In genomic region chr2:135532581-135532980, GRCh38 we compare ENCODE assay signal across 10 cellular contexts. TPM values are rescaled to one million over a fixed set of nuclear protein-coding genes. Genes with fewer than 3 reads are reported as not detected.
DNase-seq lines count a peak whose midpoint lies in the region; ATAC-seq and TF ChIP-seq lines count a peak whose summit lies in the region.
"Had no signal": no experiment of that assay in that cellular context is flagged by ENCODE, and none has a peak within 500 bp of the region (broad histone marks: within the 10 kb centered on the region; RNA-seq: fewer than 3 reads in every experiment).

No MANE protein-coding gene starts in this region.

- H3K9me3 ChIP-seq in right atrium auricular region = no peaks in the 10 kb centered on the region
- no peaks in the 10 kb centered on the region for H3K9me3 ChIP-seq in body of pancreas
- no peaks in the 10 kb centered on the region for H3K9me3 ChIP-seq in esophagus squamous epithelium

- H3K4me1 Mint-ChIP-seq in activated T-helper 1 cell treated with anti-CD3 and anti-CD28 coated beads, Interleukin-12 subunit alpha, Interleukin-12 subunit beta, Interleukin-2, Interleukin-4 antibody, amounts not matched to agents 30 ng/mL and 10 ng/mL and 1 ng/mL, durations not matched to agents 14 hours and 24 hours and 36 hours (ENCODE audit: low read depth) = peaks cover 17% of the 10 kb centered on the region

- H3K4me3 ChIP-seq in right atrium auricular region = peak overlapping the region; percentile 71 to 93
- no peak overlapping the region for H3K4me3 ChIP-seq in body of pancreas
- no peak overlapping the region for H3K4me3 ChIP-seq in lower leg skin (ENCODE audit: low read depth, poor library complexity, severe bottlenecking)
- peak overlapping the region in 1 of 4 donors; percentile 93 for H3K4me3 ChIP-seq in esophagus squamous epithelium

- H3K36me3 Mint-ChIP-seq in activated T-helper 1 cell treated with anti-CD3 and anti-CD28 coated beads, Interleukin-12 subunit alpha, Interleukin-12 subunit beta, Interleukin-2, Interleukin-4 antibody, amounts not matched to agents 30 ng/mL and 10 ng/mL and 1 ng/mL, durations not matched to agents 14 hours and 24 hours and 36 hours (ENCODE audit: low read depth) = peaks cover 3% of the 10 kb centered on the region
- H3K36me3 Mint-ChIP-seq: IgD-negative memory B cell had no signal

- TF ChIP-seq CTCF in right atrium auricular region (IDR thresholded peaks at IDR 0.05) = no peak
- no peak for TF ChIP-seq CTCF in body of pancreas (IDR thresholded peaks at IDR 0.05)
- TF ChIP-seq CTCF in lower leg skin (IDR thresholded peaks at IDR 0.05) = no peak
- no peak for TF ChIP-seq CTCF in esophagus squamous epithelium (IDR thresholded peaks at IDR 0.05)

- H3K36me3 ChIP-seq in right atrium auricular region (no peaks in the 10 kb centered on the region), body of pancreas (replicated peaks in 1 of 2; ENCODE audit: insufficient read depth in 1 of 2, low read depth in 2 of 2) (no peaks in the 10 kb centered on the region), esophagus squamous epithelium (no peaks in the 10 kb centered on the region)

- TF ChIP-seq POLR2A in body of pancreas (IDR thresholded peaks at IDR 0.05) (no peak), lower leg skin (IDR thresholded peaks at IDR 0.05) (no peak), esophagus squamous epithelium (IDR thresholded peaks at IDR 0.05) (no peak)

- H3K9me3 Mint-ChIP-seq in activated T-helper 1 cell treated with anti-CD3 and anti-CD28 coated beads, Interleukin-12 subunit alpha, Interleukin-12 subunit beta, Interleukin-2, Interleukin-4 antibody, amounts not matched to agents 30 ng/mL and 10 ng/mL and 1 ng/mL, durations not matched to agents 14 hours and 24 hours and 36 hours = no peaks in the 10 kb centered on the region
- H3K9me3 Mint-ChIP-seq: IgD-negative memory B cell had no signal

- no peaks in the 10 kb centered on the region for H3K27me3 Mint-ChIP-seq in activated T-helper 1 cell treated with anti-CD3 and anti-CD28 coated beads, Interleukin-12 subunit alpha, Interleukin-12 subunit beta, Interleukin-2, Interleukin-4 antibody, amounts not matched to agents 30 ng/mL and 10 ng/mL and 1 ng/mL, durations not matched to agents 14 hours and 24 hours and 36 hours (ENCODE audit: insufficient read depth)
- H3K27me3 Mint-ChIP-seq: IgD-negative memory B cell had no signal

- peaks cover 0 to 22% of the 10 kb centered on the region in 2 donors for H3K4me1 ChIP-seq in right atrium auricular region
- H3K4me1 ChIP-seq in body of pancreas = peaks cover 14% of the 10 kb centered on the region
- H3K4me1 ChIP-seq in esophagus squamous epithelium = peaks cover 0 to 30% (median 7%) of the 10 kb centered on the region in 3 donors

- peak overlapping the region; percentile 48 for H3K27ac Mint-ChIP-seq in activated T-helper 1 cell treated with anti-CD3 and anti-CD28 coated beads, Interleukin-12 subunit alpha, Interleukin-12 subunit beta, Interleukin-2, Interleukin-4 antibody, amounts not matched to agents 30 ng/mL and 10 ng/mL and 1 ng/mL, durations not matched to agents 14 hours and 24 hours and 36 hours
- H3K27ac Mint-ChIP-seq: IgD-negative memory B cell had no signal

- H3K27ac ChIP-seq in right atrium auricular region = no peak overlapping the region
- peak overlapping the region in 1 of 4 donors; percentile 97 for H3K27ac ChIP-seq in body of pancreas
- H3K27ac ChIP-seq in esophagus squamous epithelium = peak overlapping the region in 1 of 4 donors; percentile 97

- H3K4me3 Mint-ChIP-seq in activated T-helper 1 cell treated with anti-CD3 and anti-CD28 coated beads, Interleukin-12 subunit alpha, Interleukin-12 subunit beta, Interleukin-2, Interleukin-4 antibody, amounts not matched to agents 30 ng/mL and 10 ng/mL and 1 ng/mL, durations not matched to agents 14 hours and 24 hours and 36 hours = no peak overlapping the region

- H3K27me3 ChIP-seq in right atrium auricular region (no peaks in the 10 kb centered on the region), body of pancreas (no peaks in the 10 kb centered on the region), esophagus squamous epithelium (no peaks in the 10 kb centered on the region)

- intact Hi-C loops in left cardiac atrium (cut with DNase I) = no loop called here
- intact Hi-C loops in activated T-helper 1 cell treated with anti-CD3 and anti-CD28 coated beads, Interleukin-12 subunit alpha, Interleukin-12 subunit beta, Interleukin-2, Interleukin-4 antibody, amounts not matched to agents 30 ng/mL and 10 ng/mL and 1 ng/mL, durations not matched to agents 14 hours and 24 hours and 36 hours (cut with micrococcal nuclease) = loop anchor here (5.0 kb wide), 2 partner anchors 265 to 1410 kb away; no protein-coding TSS in a partner anchor
- intact Hi-C loops in body of pancreas (cut with DNase I) = no loop called here
- intact Hi-C loops in lower leg skin (cut with DNase I; ENCODE audit: low total_unique reads) = no loop called here
- intact Hi-C loops in esophagus squamous epithelium (cut with DNase I) = no loop called here

- ATAC-seq in left cardiac atrium (no peak), body of pancreas (no peak)

- WGBS in body of pancreas, 2 donors = 53 to 55% methylated on average over 3 of the region's 3 CpGs
- 40 to 41% methylated on average over 3 of the region's 3 CpGs for WGBS in lower leg skin, 2 donors
- 28 to 45% methylated on average over 3 of the region's 3 CpGs for WGBS in esophagus squamous epithelium, 2 donors

- DNase-seq in right atrium auricular region (ENCODE audit: low spot score) (no peak), left cardiac atrium (no peak), iris pigment epithelial cell (ENCODE audit: low read depth) (peak; percentile 32), GF-D8 (lab: John Stamatoyannopoulos, UW) (no peak), body of pancreas (no peak), lower leg skin (ENCODE audit: low spot score in 2 of 2) (no peak), esophagus squamous epithelium (lab: John Stamatoyannopoulos, UW) (no peak)
- DNase-seq in activated T-helper 1 cell treated with anti-CD3 and anti-CD28 coated beads, Interleukin-12 subunit alpha, Interleukin-12 subunit beta, Interleukin-2, Interleukin-4 antibody, amounts not matched to agents 30 ng/mL and 10 ng/mL and 1 ng/mL, durations not matched to agents 14 hours and 24 hours and 36 hours (ENCODE audit: low spot score) = no peak
- DNase-seq: activated gamma-delta T cell treated with Interleukin-2 at 50 U/mL for 16 hours had no signal

RNA-seq across cellular contexts. Expression of gene R3HDM1, which starts 1.3 kb away (rescaled TPM):
- total RNA-seq in right atrium auricular region (10 to 100 TPM; 12.1 to 14.3 TPM), left cardiac atrium (10 to 100 TPM; 19.4 to 22.0 TPM), body of pancreas (10 to 100 TPM; 14.5 to 60.3 TPM), lower leg skin (10 to 100 TPM in 3 of 4 donors, 1 to 10 TPM in 1; 9.7 to 17.5 (median 11.3) TPM), esophagus squamous epithelium (10 to 100 TPM; 13.4 to 23.8 (median 20.1) TPM)
- 63.0 and 64.0 TPM in 2 replicates for total RNA-seq in activated T-helper 1 cell treated with anti-CD3 and anti-CD28 coated beads, Interleukin-12 subunit alpha, Interleukin-12 subunit beta, Interleukin-2, Interleukin-4 antibody, amounts not matched to agents 30 ng/mL and 10 ng/mL and 1 ng/mL, durations not matched to agents 14 hours and 24 hours and 36 hours

RNA-seq across cellular contexts. Expression of gene ZRANB3, which starts 1.6 kb away (rescaled TPM):
- total RNA-seq in right atrium auricular region (1 to 10 TPM; 1.6 to 2.3 TPM), left cardiac atrium (1 to 10 TPM; 2.4 to 2.8 TPM), body of pancreas (10 to 100 TPM in 1 of 2 donors, 1 to 10 TPM in 1; 3.4 to 10.2 TPM), lower leg skin (1 to 10 TPM; 2.1 to 8.1 (median 4.1) TPM), esophagus squamous epithelium (1 to 10 TPM in 3 of 4 donors, under 1 TPM in 1; 0.61 to 4.5 (median 3.5) TPM)
- total RNA-seq in activated T-helper 1 cell treated with anti-CD3 and anti-CD28 coated beads, Interleukin-12 subunit alpha, Interleukin-12 subunit beta, Interleukin-2, Interleukin-4 antibody, amounts not matched to agents 30 ng/mL and 10 ng/mL and 1 ng/mL, durations not matched to agents 14 hours and 24 hours and 36 hours = 5.5 and 6.8 TPM in 2 replicates

Comparison
In these comparisons a context has a peak if more than half of its experiments do, and no peak if none do; other contexts are left out.
1. H3K4me3 ChIP-seq: peak in right atrium auricular region (2 of 2); none in body of pancreas (0 of 2) and lower leg skin (single experiment).